ENCODE assay signal across 8 cellular contexts in the genomic region with DNA sequence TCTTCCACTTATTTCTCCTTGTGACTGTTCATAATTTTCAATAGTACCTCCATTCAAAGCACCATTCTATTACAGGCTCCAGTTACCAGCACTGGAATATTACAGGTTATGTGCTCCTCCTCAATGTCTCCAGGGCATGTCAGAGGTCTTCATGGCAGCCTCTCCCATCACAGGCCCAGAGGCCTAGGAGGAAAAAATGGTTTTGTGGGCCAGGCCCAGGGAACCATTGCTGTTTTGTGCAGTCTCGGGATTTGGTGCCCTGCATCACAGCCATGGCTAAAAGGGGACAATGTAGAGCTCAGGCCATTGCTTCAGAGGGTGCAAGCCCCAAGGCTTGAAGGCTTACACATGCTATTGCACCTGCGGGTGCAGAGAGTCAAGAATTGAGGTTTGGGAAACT. TPM values are rescaled to one million over a fixed set of nuclear protein-coding genes. Genes with fewer than 3 reads are reported as not detected.
"Had no signal": no experiment of that assay in that cellular context is flagged by ENCODE, and none has a peak within 500 bp of the region (broad histone marks: within the 10 kb centered on the region; RNA-seq: fewer than 3 reads in every experiment).

No MANE protein-coding gene starts in this region.

- H3K4me3 ChIP-seq: GM12878 had no signal

- DNase-seq: GDM1, GF-D8 had no signal

- ATAC-seq: GM12878 had no signal

- FAIRE-seq: G401.6, GM12878, GM12892, GM18507, GM19239 had no signal

RNA-seq across cellular contexts. Expression of a gene that starts 7.2 kb away (rescaled TPM):
- total RNA-seq: G401, GM12878 had no signal

RNA-seq across cellular contexts. Expression of a gene that starts 55.2 kb away (rescaled TPM):
- total RNA-seq: G401, GM12878 had no signal
